Comparison of ENCODE assay signal across 1 cellular context in genomic region chr2:43110442-43110871, GRCh38.
TF ChIP-seq lines count a peak whose summit lies in the region.

No MANE protein-coding gene starts in this region.

TF ChIP-seq in H1, 55 proteins besides CTCF, POLR2A, EP300 and RAD21:
- TF ChIP-seq CHD7 (IDR thresholded peaks at IDR 0.05; ENCODE audit: insufficient replicate concordance, low read length), result no peak
- TF ChIP-seq HDAC6 (IDR thresholded peaks at IDR 0.05; ENCODE audit: low read depth, low read length), result no peak
- 0 out of 2 replicates have a peak, but pooled peaks have one; percentile 5 for TF ChIP-seq TEAD4 (IDR thresholded peaks at IDR 0.05; ENCODE audit: low read depth, low read length)
- TF ChIP-seq POU5F1 (IDR thresholded peaks at IDR 0.05; ENCODE audit: low read depth, low read length), result no peak
- no peak for TF ChIP-seq YY1 (IDR thresholded peaks at IDR 0.05; ENCODE audit: low read depth, low read length)
